ENCODE assay signal across 14 cellular contexts in the genomic region with DNA sequence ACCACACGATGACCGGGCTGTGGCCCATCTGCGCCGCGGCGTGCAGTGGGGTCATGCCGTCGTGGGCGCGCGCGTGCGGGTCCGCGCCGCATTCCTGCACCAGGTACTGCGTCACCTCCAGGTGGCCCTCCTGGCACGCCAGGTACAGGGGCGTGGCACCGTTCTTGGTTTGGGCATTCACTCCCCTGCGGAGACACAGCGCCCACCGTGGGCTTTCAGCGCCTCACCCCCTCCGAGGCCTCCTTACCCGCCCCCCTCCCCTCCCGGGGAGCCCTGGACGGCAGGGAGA. TPM values are rescaled to one million over a fixed set of nuclear protein-coding genes. Genes with fewer than 3 reads are reported as not detected.
A peak's percentile ranks its signal among the peaks of the same experiment; 100 is the strongest.
DNase-seq lines count a peak whose midpoint lies in the region; ATAC-seq, FAIRE-seq and TF ChIP-seq lines count a peak whose summit lies in the region.
"Not testable (repeated sequence)": the region's sequence is repeated elsewhere in the genome, so short reads cannot be mapped to it uniquely, and the experiment has no call there.
"Had no signal": no experiment of that assay in that cellular context is flagged by ENCODE, and none has a peak within 500 bp of the region (broad histone marks: within the 10 kb centered on the region; RNA-seq: fewer than 3 reads in every experiment).

No MANE protein-coding gene starts in this region.

- not testable (repeated sequence) for H4K91ac ChIP-seq in H9 (ENCODE audit: insufficient read length, low read depth, low read length); trophoblast cell (ENCODE audit: low read depth, low read length)

- H3K23ac ChIP-seq in H9 (ENCODE audit: insufficient read length, low read depth, low read length); trophoblast cell (ENCODE audit: low read length): not testable (repeated sequence)

- H3K36me3 Mint-ChIP-seq in H9 (ENCODE audit: insufficient read depth in 1 of 3, low read depth in 3 of 3): not testable (repeated sequence)

- TF ChIP-seq RAD21 in HepG2 (CRISPR knock-in tag; IDR thresholded peaks at IDR 0.05): not testable (repeated sequence)

- H3K4me1 Mint-ChIP-seq in H9: not testable (repeated sequence)

- in situ Hi-C loops in HepG2 (cut with HindIII; ENCODE audit: extremely low pct_ligation_motif_present, low pct_unique_long_range_greater_than_20kb): not testable (repeated sequence)

- H4K20me1 ChIP-seq in BLaER1; H9 (ENCODE audit: control insufficient read depth, insufficient read depth, insufficient read length); PC-9 (ENCODE audit: insufficient read depth); HepG2 (ENCODE audit: insufficient read depth, low read length): not testable (repeated sequence)

- not testable (repeated sequence) for H3K9me3 ChIP-seq in BLaER1; H9 (ENCODE audit: control insufficient read depth, low read depth, low read length); PC-9 (ENCODE audit: insufficient read depth, low read depth); body of pancreas; esophagus muscularis mucosa; HepG2 (ENCODE audit: low read length); trophoblast cell (ENCODE audit: insufficient read depth, low read depth, low read length); tibial artery

- H2BK120ac ChIP-seq in H9 (ENCODE audit: low read depth, low read length, poor library complexity, severe bottlenecking); trophoblast cell (ENCODE audit: insufficient read depth, low read length, poor library complexity): not testable (repeated sequence)

- H3K18ac ChIP-seq in H9 (ENCODE audit: insufficient read length, low read depth, low read length): not testable (repeated sequence)
- H3K18ac ChIP-seq in trophoblast cell (ENCODE audit: low read length): peak overlapping the region; percentile 65

- H3K9ac ChIP-seq in BLaER1; H9 (ENCODE audit: extremely low read depth, insufficient read length, low read length); HepG2 (ENCODE audit: insufficient read depth, low read depth, low read length); trophoblast cell (ENCODE audit: low read length): not testable (repeated sequence)

- not testable (repeated sequence) for H3K9me2 ChIP-seq in PC-9 (ENCODE audit: insufficient read depth)

- TF ChIP-seq CTCF in H9 (conservative IDR thresholded peaks at IDR 0.05); PC-9 (conservative IDR thresholded peaks at IDR 0.05); esophagus muscularis mucosa (IDR thresholded peaks at IDR 0.05); HepG2 (CRISPR knock-in tag; IDR thresholded peaks at IDR 0.05); tibial artery (IDR thresholded peaks at IDR 0.05): not testable (repeated sequence)
- peak in 2 of 7 experiments; percentile 13 to 18 for TF ChIP-seq CTCF in body of pancreas (IDR thresholded peaks at IDR 0.05)

- H4K8ac ChIP-seq in H9 (replicated peaks; ENCODE audit: insufficient read length, low read depth, low read length); trophoblast cell (ENCODE audit: low read depth, low read length): not testable (repeated sequence)

- H2BK20ac ChIP-seq in H9 (ENCODE audit: low read depth, low read length, poor library complexity, severe bottlenecking): not testable (repeated sequence)

- not testable (repeated sequence) for H3K56ac ChIP-seq in H9 (ENCODE audit: insufficient read length, low read depth, low read length)

- not testable (repeated sequence) for H3K14ac ChIP-seq in H9 (ENCODE audit: insufficient read depth, low read length); trophoblast cell (ENCODE audit: low read length)

- not testable (repeated sequence) for H3K27ac Mint-ChIP-seq in H9

- peak; percentile 11 to 41 (median 30) for TF ChIP-seq POLR2A in body of pancreas (IDR thresholded peaks at IDR 0.05)
- TF ChIP-seq POLR2A in esophagus muscularis mucosa (IDR thresholded peaks at IDR 0.05; ENCODE audit: low read depth); HepG2 (IDR thresholded peaks at IDR 0.05; ENCODE audit: insufficient read depth in 1 of 2, low read depth in 2 of 2, low read length in 2 of 2): not testable (repeated sequence)

- FAIRE-seq in HepG2 (lab: Jason Lieb, UNC): not testable (repeated sequence)

- H4K5ac ChIP-seq in H9 (ENCODE audit: insufficient read length, low read depth, low read length): not testable (repeated sequence)

- not testable (repeated sequence) for H3K79me1 ChIP-seq in H9 (ENCODE audit: insufficient read depth, low read depth, low read length, poor library complexity, severe bottlenecking); trophoblast cell (ENCODE audit: low read length)

- not testable (repeated sequence) for H3F3A ChIP-seq in PC-9 (ENCODE audit: insufficient read depth, low read depth)

- H2BK15ac ChIP-seq in H9 (ENCODE audit: low read depth, low read length): not testable (repeated sequence)

- H3K4me2 ChIP-seq in BLaER1 (peak overlapping the region; percentile 36; the same call in 1 of the 2 replicates), PC-9 (0 out of 2 replicates have a peak overlapping the region, but pooled peaks have one; percentile 31), HepG2 (ENCODE audit: low read depth, low read length) (peak overlapping the region; percentile 23; the same call in 1 of the 2 replicates), trophoblast cell (ENCODE audit: low read length) (peak overlapping the region; percentile 65)
- not testable (repeated sequence) for H3K4me2 ChIP-seq in H9 (ENCODE audit: insufficient read depth, insufficient read length, low read length)

- H3K27me3 ChIP-seq in BLaER1; H9 (ENCODE audit: insufficient read depth, low read length); PC-9 (ENCODE audit: insufficient read depth, low read depth); body of pancreas; HepG2 (ENCODE audit: control insufficient read depth in 1 of 2, insufficient read depth in 2 of 2, low read length in 2 of 2); trophoblast cell (ENCODE audit: insufficient read depth, low read length): not testable (repeated sequence)
- H3K27me3 ChIP-seq in esophagus muscularis mucosa (peaks cover 0 to 21% (median 9%) of the 10 kb centered on the region in 4 donors), tibial artery (peaks cover 0 to 20% of the 10 kb centered on the region in 2 donors)

- H2AK5ac ChIP-seq in H9 (ENCODE audit: insufficient read length, low read length); trophoblast cell (ENCODE audit: low read length): not testable (repeated sequence)

- not testable (repeated sequence) for H2AFZ ChIP-seq in H9 (ENCODE audit: low read length); PC-9; HepG2 (ENCODE audit: low read length)
- peak overlapping the region; percentile 71 for H2AFZ ChIP-seq in trophoblast cell (ENCODE audit: insufficient read depth, low read length, poor library complexity)

- H3K9me3 Mint-ChIP-seq in H9: not testable (repeated sequence)

- not testable (repeated sequence) for H3K27ac ChIP-seq in BLaER1; H9 (ENCODE audit: insufficient read length, low read depth, low read length); PC-9; body of pancreas; esophagus muscularis mucosa (replicated peaks in 1 of 4); HepG2 (ENCODE audit: extremely low read length, insufficient read depth, low read length); trophoblast cell (ENCODE audit: low read depth, low read length); tibial artery

- not testable (repeated sequence) for ATAC-seq in body of pancreas, HepG2

- CTCF ChIA-PET in PC-9 (lab: Charles Lee): interaction anchor here (0.6 to 1.1 kb wide), 2 partner anchors 87 to 345 kb away, joined by 3 to 4 read pairs; no protein-coding TSS in a partner anchor
- CTCF ChIA-PET in HepG2 (lab: Yijun Ruan, JAX; ENCODE audit: low intra/inter-chr PET ratio, low total read pairs): not testable (repeated sequence)

- intact Hi-C loops in PC-9 (cut with micrococcal nuclease; ENCODE audit: unreplicated experiment); body of pancreas (cut with DNase I); esophagus muscularis mucosa (cut with DNase I); HepG2 (cut with micrococcal nuclease; ENCODE audit: unreplicated experiment); tibial artery (cut with DNase I; ENCODE audit: low total_unique reads): not testable (repeated sequence)

- H2BK5ac ChIP-seq in H9 (ENCODE audit: insufficient read length, low read length); trophoblast cell (ENCODE audit: low read depth, low read length, poor library complexity): not testable (repeated sequence)

- WGBS in H9 (ENCODE audit: extremely low coverage, insufficient read length, low lambda C conversion rate): no CpG with 5 or more reads among the region's 28 CpGs
- WGBS in body of pancreas, 2 donors: 1 to 2% methylated on average over 16 to 22 of the region's 28 CpGs
- WGBS in esophagus muscularis mucosa: no CpG with 5 or more reads among the region's 28 CpGs
- WGBS in HepG2 (ENCODE audit: low lambda C conversion rate): no CpG with 5 or more reads among the region's 28 CpGs
- no CpG with 5 or more reads among the region's 28 CpGs for WGBS in trophoblast cell (ENCODE audit: extremely low coverage, insufficient coverage, insufficient read length)

- peak overlapping the region; percentile 44 to 60; a peak in 2 of 5 replicates for H3K4me3 Mint-ChIP-seq in H9

- H4K12ac ChIP-seq in trophoblast cell (ENCODE audit: low read depth, low read length): peak overlapping the region; percentile 30

- POLR2A ChIA-PET in PC-9 (lab: Charles Lee; ENCODE audit: unreplicated experiment): not testable (repeated sequence)
- POLR2A ChIA-PET in HepG2 (lab: Yijun Ruan, JAX): interaction anchor here (0.6 to 2.1 kb wide), 4 partner anchors 9 to 188 kb away, joined by 3 to 16 read pairs (median 4); a partner anchor contains a TSS

- H3K23me2 ChIP-seq in H9 (ENCODE audit: insufficient read length, low read depth, low read length, poor library complexity, severe bottlenecking): not testable (repeated sequence)

- H2BK12ac ChIP-seq in H9 (ENCODE audit: insufficient read length, low read depth, low read length); trophoblast cell (ENCODE audit: low read length): not testable (repeated sequence)

- not testable (repeated sequence) for H3K27me3 Mint-ChIP-seq in H9 (ENCODE audit: low read depth)

- not testable (repeated sequence) for H3T11ph ChIP-seq in H9 (ENCODE audit: low read length)

- H3K4me1 ChIP-seq in BLaER1; H9 (ENCODE audit: insufficient read depth, low read length); PC-9 (replicated peaks; ENCODE audit: insufficient read depth); body of pancreas; esophagus muscularis mucosa; HepG2 (ENCODE audit: insufficient read depth, low read length); trophoblast cell (ENCODE audit: control insufficient read depth in 1 of 2, insufficient read depth in 2 of 2, low read length in 2 of 2); tibial artery: not testable (repeated sequence)

- H3K4ac ChIP-seq in H9 (ENCODE audit: low read depth, low read length); trophoblast cell (ENCODE audit: low read depth, low read length): not testable (repeated sequence)

- H3K36me3 ChIP-seq in BLaER1; PC-9 (ENCODE audit: low read depth); body of pancreas (replicated peaks in 1 of 2; ENCODE audit: insufficient read depth in 1 of 2, low read depth in 2 of 2); esophagus muscularis mucosa; HepG2 (replicated peaks in 1 of 2; ENCODE audit: control insufficient read depth in 1 of 2, insufficient read depth in 2 of 2, low read length in 2 of 2); trophoblast cell (ENCODE audit: control insufficient read depth in 1 of 2, insufficient read depth in 2 of 2, low read length in 2 of 2); tibial artery: not testable (repeated sequence)

- not testable (repeated sequence) for TF ChIP-seq EP300 in esophagus muscularis mucosa (IDR thresholded peaks at IDR 0.05); HepG2 (IDR thresholded peaks at IDR 0.05; ENCODE audit: low read depth in 2 of 2, low read length in 2 of 2); HepG2 (CRISPR knock-in tag; IDR thresholded peaks at IDR 0.05; ENCODE audit: borderline replicate concordance)

- not testable (repeated sequence) for H3K79me2 ChIP-seq in H9 (ENCODE audit: insufficient read depth, low read length); PC-9 (ENCODE audit: low read depth); HepG2 (ENCODE audit: insufficient read depth, low read length); trophoblast cell (ENCODE audit: control insufficient read depth, insufficient read depth, low read length, poor library complexity)

- BruUV-seq in PC-9 (replicated peaks; lab: Mats Ljungman, UMichigan); HepG2 (replicated peaks; lab: Mats Ljungman, UMichigan): not testable (repeated sequence)

- H3K4me3 ChIP-seq in BLaER1; HepG2 (replicated peaks in 1 of 3; ENCODE audit: insufficient read depth in 1 of 3, low read depth in 2 of 3, low read length in 3 of 3): not testable (repeated sequence)
- peak overlapping the region; percentile 39; the same call in 1 of the 2 replicates for H3K4me3 ChIP-seq in PC-9
- H3K4me3 ChIP-seq in body of pancreas: peak overlapping the region in 1 of 2 donors; percentile 16
- H3K4me3 ChIP-seq in esophagus muscularis mucosa: peak overlapping the region; percentile 21 to 45 (median 38)
- H3K4me3 ChIP-seq in trophoblast cell (ENCODE audit: low read depth, low read length): peak overlapping the region; percentile 68
- H3K4me3 ChIP-seq in tibial artery: peak overlapping the region; percentile 11 to 14

- DNase-seq in H9; esophagus muscularis mucosa (ENCODE audit: extremely low spot score); HepG2 (ENCODE audit: low spot score); trophoblast cell: not testable (repeated sequence)
- DNase-seq in PC-9: peak in 1 of 2 experiments; percentile 60
- peak in 3 of 4 donors; percentile 54 to 63 (median 63) for DNase-seq in body of pancreas
- DNase-seq in tibial artery: peak in 1 of 2 donors; percentile 50

RNA-seq across cellular contexts. Expression of a gene that starts 32.5 kb away (rescaled TPM):
- 1,874 and 2,051 TPM in 2 replicates for total RNA-seq in H9 (2021)
- 1,333 and 3,235 TPM in 2 replicates for total RNA-seq in PC-9 (2021)
- total RNA-seq in body of pancreas: over 10,000 TPM in 1 of 2 donors, under 1 TPM in 1; under 0.01 to 15,479 TPM
- under 1 TPM in 2 of 4 donors, not detected in 2; under 0.01 TPM for total RNA-seq in esophagus muscularis mucosa
- 859 and 11,018 TPM in 2 replicates for total RNA-seq in HepG2 (2016; rRNA removed; fragmentation: Illumina TruSeq; extraction: Trizol)
- total RNA-seq in HepG2 (2016; cell fraction: cytosol; rRNA removed; fragmentation: Illumina TruSeq; extraction: Trizol; ENCODE audit: low read depth): 16,281 and 17,236 TPM in 2 replicates
- 1,309 and 10,613 TPM in 2 replicates for total RNA-seq in HepG2 (2016; cell fraction: insoluble cytoplasmic fraction; rRNA removed; fragmentation: Illumina TruSeq; extraction: Trizol)
- 2,848 and 3,475 TPM in 2 replicates for total RNA-seq in HepG2 (2016; cell fraction: membrane; rRNA removed; fragmentation: Illumina TruSeq; extraction: Trizol)
- 52,466 and 64,417 TPM in 2 replicates for total RNA-seq in HepG2 (2016; cell fraction: nucleus; rRNA removed; fragmentation: Illumina TruSeq; extraction: Trizol)
- under 0.01 TPM in 2 replicates for polyA plus RNA-seq in HepG2 (2011; rRNA removed)
- polyA plus RNA-seq in HepG2 (2011; cell fraction: cytosol; rRNA removed): under 0.01 TPM in 2 replicates
- under 0.01 TPM in 2 replicates for polyA plus RNA-seq in HepG2 (2011; cell fraction: nucleus; rRNA removed)
- 78.2 TPM in 1 of 2 replicates, not detected in the other for polyA plus RNA-seq in HepG2 (2012)
- polyA plus RNA-seq in HepG2 (2016; cell fraction: cytosol; fragmentation: Illumina TruSeq; extraction: Trizol; ENCODE audit: low read depth): 27.3 and 44.4 TPM in 2 replicates
- polyA plus RNA-seq in HepG2 (2016; cell fraction: insoluble cytoplasmic fraction; fragmentation: Illumina TruSeq; extraction: Trizol; ENCODE audit: low read depth): not detected in 2 replicates
- polyA plus RNA-seq in HepG2 (2016; cell fraction: membrane; fragmentation: Illumina TruSeq; extraction: Trizol; ENCODE audit: low read depth): not detected in 2 replicates
- 32.8 TPM in 1 of 2 replicates, not detected in the other for polyA plus RNA-seq in HepG2 (2016; cell fraction: nucleus; fragmentation: Illumina TruSeq; extraction: Trizol; ENCODE audit: insufficient read depth, low read depth)
- polyA minus RNA-seq in HepG2 (2011; rRNA and poly(A)+ RNA removed; ENCODE audit: low replicate concordance): 12,820 and 15,604 TPM in 2 replicates
- 90,102 and 105,040 TPM in 2 replicates for polyA minus RNA-seq in HepG2 (2011; cell fraction: cytosol; rRNA and poly(A)+ RNA removed)
- 42,574 and 58,030 TPM in 2 replicates for polyA minus RNA-seq in HepG2 (2011; cell fraction: nucleus; rRNA and poly(A)+ RNA removed)
- not detected in 2 replicates for polyA plus RNA-seq in trophoblast cell (2013)
- total RNA-seq: GM23248, HT1080 had no signal
- polyA plus RNA-seq: CD8-positive, alpha-beta memory T cell; esophagus; GM23248; heart left ventricle; right cardiac atrium had no signal

RNA-seq across cellular contexts. Expression of a gene that starts 41.1 kb away (rescaled TPM):
- total RNA-seq in H9 (2021): 1,874 and 2,051 TPM in 2 replicates
- 1,333 and 3,235 TPM in 2 replicates for total RNA-seq in PC-9 (2021)
- total RNA-seq in body of pancreas: over 10,000 TPM in 1 of 2 donors, under 1 TPM in 1; under 0.01 to 15,479 TPM
- total RNA-seq in esophagus muscularis mucosa: under 1 TPM in 2 of 4 donors, not detected in 2; under 0.01 TPM
- total RNA-seq in HepG2 (2016; rRNA removed; fragmentation: Illumina TruSeq; extraction: Trizol): 859 and 11,018 TPM in 2 replicates
- total RNA-seq in HepG2 (2016; cell fraction: cytosol; rRNA removed; fragmentation: Illumina TruSeq; extraction: Trizol; ENCODE audit: low read depth): 16,281 and 17,236 TPM in 2 replicates
- 1,309 and 10,613 TPM in 2 replicates for total RNA-seq in HepG2 (2016; cell fraction: insoluble cytoplasmic fraction; rRNA removed; fragmentation: Illumina TruSeq; extraction: Trizol)
- 2,848 and 3,475 TPM in 2 replicates for total RNA-seq in HepG2 (2016; cell fraction: membrane; rRNA removed; fragmentation: Illumina TruSeq; extraction: Trizol)
- 52,466 and 64,417 TPM in 2 replicates for total RNA-seq in HepG2 (2016; cell fraction: nucleus; rRNA removed; fragmentation: Illumina TruSeq; extraction: Trizol)
- polyA plus RNA-seq in HepG2 (2011; rRNA removed): under 0.01 TPM in 2 replicates
- under 0.01 TPM in 2 replicates for polyA plus RNA-seq in HepG2 (2011; cell fraction: cytosol; rRNA removed)
- polyA plus RNA-seq in HepG2 (2011; cell fraction: nucleus; rRNA removed): under 0.01 TPM in 2 replicates
- polyA plus RNA-seq in HepG2 (2012): 59.2 and 78.2 TPM in 2 replicates
- polyA plus RNA-seq in HepG2 (2016; cell fraction: cytosol; fragmentation: Illumina TruSeq; extraction: Trizol; ENCODE audit: low read depth): 27.3 and 44.4 TPM in 2 replicates
- not detected in 2 replicates for polyA plus RNA-seq in HepG2 (2016; cell fraction: insoluble cytoplasmic fraction; fragmentation: Illumina TruSeq; extraction: Trizol; ENCODE audit: low read depth)
- not detected in 2 replicates for polyA plus RNA-seq in HepG2 (2016; cell fraction: membrane; fragmentation: Illumina TruSeq; extraction: Trizol; ENCODE audit: low read depth)
- polyA plus RNA-seq in HepG2 (2016; cell fraction: nucleus; fragmentation: Illumina TruSeq; extraction: Trizol; ENCODE audit: insufficient read depth, low read depth): 32.8 TPM in 1 of 2 replicates, not detected in the other
- polyA minus RNA-seq in HepG2 (2011; rRNA and poly(A)+ RNA removed; ENCODE audit: low replicate concordance): 12,820 and 15,604 TPM in 2 replicates
- polyA minus RNA-seq in HepG2 (2011; cell fraction: cytosol; rRNA and poly(A)+ RNA removed): 90,102 and 105,040 TPM in 2 replicates
- polyA minus RNA-seq in HepG2 (2011; cell fraction: nucleus; rRNA and poly(A)+ RNA removed): 42,574 and 58,030 TPM in 2 replicates
- not detected in 2 replicates for polyA plus RNA-seq in trophoblast cell (2013)
- total RNA-seq: GM23248, HT1080 had no signal
- polyA plus RNA-seq: CD8-positive, alpha-beta memory T cell; esophagus; GM23248; heart left ventricle; right cardiac atrium had no signal
